In genomic region chr6:81465859-81466258, GRCh38 we compare ENCODE assay signal across 10 cellular contexts.
DNase-seq lines count a peak whose midpoint lies in the region; ATAC-seq and TF ChIP-seq lines count a peak whose summit lies in the region.
"Had no signal": no experiment of that assay in that cellular context is flagged by ENCODE, and none has a peak within 500 bp of the region (broad histone marks: within the 10 kb centered on the region; RNA-seq: fewer than 3 reads in every experiment).

No MANE protein-coding gene starts in this region.

- DNase-seq in DMS53 treated with DMSO at 0.1 percent for 48 hours (lab: John Stamatoyannopoulos, UW; ENCODE audit: unreplicated experiment) = peak; percentile 18
- DNase-seq in amniotic stem cell (lab: John Stamatoyannopoulos, UW) = peak; percentile 23
- DNase-seq in mesothelial cell of epicardium (ENCODE audit: low spot score in 2 of 2, unreplicated experiment in 2 of 2) = no peak
- DNase-seq in hepatic stellate cell (ENCODE audit: low spot score) = no peak
- no peak for DNase-seq in GM13977 (ENCODE audit: low spot score)
- DNase-seq in stimulated activated naive CD8-positive, alpha-beta T cell treated with anti-CD3 and anti-CD28 coated beads, Interleukin-15, amount 100 ng/mL, for 72 hours = no peak

- H3K4me3 ChIP-seq in KMS-11 (IDR thresholded peaks at IDR 0.05; ENCODE audit: insufficient read depth, low read depth, low read length) = no peak overlapping the region

- H3K9me3 Mint-ChIP-seq in mesothelial cell of epicardium = peaks cover 20% of the 10 kb centered on the region
- H3K9me3 Mint-ChIP-seq in stimulated activated naive CD8-positive, alpha-beta T cell treated with anti-CD3 and anti-CD28 coated beads, Interleukin-15, amount 100 ng/mL, for 72 hours = no peaks in the 10 kb centered on the region
- H3K9me3 Mint-ChIP-seq: T-helper 1 cell treated with Interleukin-12 subunit alpha and Interleukin-12 subunit beta and Interleukin-4 antibody, amounts not matched to agents 30 μg/mL and 1 μg/mL, for 36 hours had no signal

- no peaks in the 10 kb centered on the region for H3K27me3 ChIP-seq in KMS-11 (ENCODE audit: insufficient read depth, low read depth)

- no peaks in the 10 kb centered on the region for H3K36me3 Mint-ChIP-seq in mesothelial cell of epicardium

- no peak overlapping the region for H3K9ac ChIP-seq in KMS-11

- in situ Hi-C loops in GM13977 (cut with MboI; ENCODE audit: low pct_unique_long_range_greater_than_20kb, low sequenced_read_pairs, unreplicated experiment) = no loop called here

- H2AFZ ChIP-seq in KMS-11 (ENCODE audit: low read depth) = no peak overlapping the region

- no peak for ATAC-seq in GM21423 (IDR thresholded peaks at IDR 0.05; ENCODE audit: unreplicated experiment)
- no peak for ATAC-seq in stimulated activated naive CD8-positive, alpha-beta T cell treated with anti-CD3 and anti-CD28 coated beads, Interleukin-15, amount 100 ng/mL, for 72 hours

- H3K27me3 Mint-ChIP-seq in mesothelial cell of epicardium (ENCODE audit: low read depth) = no peaks in the 10 kb centered on the region
- no peaks in the 10 kb centered on the region for H3K27me3 Mint-ChIP-seq in stimulated activated naive CD8-positive, alpha-beta T cell treated with anti-CD3 and anti-CD28 coated beads, Interleukin-15, amount 100 ng/mL, for 72 hours

- no peak overlapping the region for H3K27ac Mint-ChIP-seq in mesothelial cell of epicardium
- no peak overlapping the region for H3K27ac Mint-ChIP-seq in stimulated activated naive CD8-positive, alpha-beta T cell treated with anti-CD3 and anti-CD28 coated beads, Interleukin-15, amount 100 ng/mL, for 72 hours
- H3K27ac Mint-ChIP-seq: T-helper 1 cell treated with Interleukin-12 subunit alpha and Interleukin-12 subunit beta and Interleukin-4 antibody, amounts not matched to agents 30 μg/mL and 1 μg/mL, for 36 hours had no signal

- H3K4me1 ChIP-seq in KMS-11 (ENCODE audit: low read depth, poor library complexity, severe bottlenecking) = no peaks in the 10 kb centered on the region

- H3K4me2 ChIP-seq in KMS-11 = no peak overlapping the region

- no peaks in the 10 kb centered on the region for H3K79me2 ChIP-seq in KMS-11 (ENCODE audit: insufficient read depth, low read depth)

- H3K27ac ChIP-seq in KMS-11 = no peak overlapping the region
- H3K27ac ChIP-seq: epithelial cell of prostate had no signal

- TF ChIP-seq CTCF in KMS-11 (conservative IDR thresholded peaks at IDR 0.05; ENCODE audit: low read depth, low read length) = peak; percentile 44; the same call in 1 of the 2 replicates
- peak; percentile 74 for TF ChIP-seq CTCF in mesothelial cell of epicardium (IDR thresholded peaks at IDR 0.05; ENCODE audit: unreplicated experiment)
- TF ChIP-seq CTCF in GM13977 (IDR thresholded peaks at IDR 0.05; ENCODE audit: extremely low read depth, insufficient read depth, missing control alignments) = no peak

- H3K4me3 Mint-ChIP-seq in mesothelial cell of epicardium = no peak overlapping the region
- no peak overlapping the region for H3K4me3 Mint-ChIP-seq in stimulated activated naive CD8-positive, alpha-beta T cell treated with anti-CD3 and anti-CD28 coated beads, Interleukin-15, amount 100 ng/mL, for 72 hours
- H3K4me3 Mint-ChIP-seq: T-helper 1 cell treated with Interleukin-12 subunit alpha and Interleukin-12 subunit beta and Interleukin-4 antibody, amounts not matched to agents 30 μg/mL and 1 μg/mL, for 36 hours had no signal

- no peaks in the 10 kb centered on the region for H4K20me1 ChIP-seq in KMS-11 (ENCODE audit: insufficient read depth)

- H3K36me3 ChIP-seq in KMS-11 (ENCODE audit: insufficient read depth) = no peaks in the 10 kb centered on the region

- H3K4me1 Mint-ChIP-seq in mesothelial cell of epicardium = no peaks in the 10 kb centered on the region
- H3K4me1 Mint-ChIP-seq in stimulated activated naive CD8-positive, alpha-beta T cell treated with anti-CD3 and anti-CD28 coated beads, Interleukin-15, amount 100 ng/mL, for 72 hours = no peaks in the 10 kb centered on the region

Comparison
In these comparisons a context has a peak if more than half of its experiments do, and no peak if none do; other contexts are left out.
1. DNase-seq: peak in DMS53 treated with DMSO at 0.1 percent for 48 hours (single experiment) and amniotic stem cell (single experiment); none in mesothelial cell of epicardium (0 of 2), hepatic stellate cell (single experiment), GM13977 (single experiment) and stimulated activated naive CD8-positive, alpha-beta T cell treated with anti-CD3 and anti-CD28 coated beads, Interleukin-15, amount 100 ng/mL, for 72 hours (0 of 2).